ENCODE assay signal across 22 cellular contexts in the genomic region with DNA sequence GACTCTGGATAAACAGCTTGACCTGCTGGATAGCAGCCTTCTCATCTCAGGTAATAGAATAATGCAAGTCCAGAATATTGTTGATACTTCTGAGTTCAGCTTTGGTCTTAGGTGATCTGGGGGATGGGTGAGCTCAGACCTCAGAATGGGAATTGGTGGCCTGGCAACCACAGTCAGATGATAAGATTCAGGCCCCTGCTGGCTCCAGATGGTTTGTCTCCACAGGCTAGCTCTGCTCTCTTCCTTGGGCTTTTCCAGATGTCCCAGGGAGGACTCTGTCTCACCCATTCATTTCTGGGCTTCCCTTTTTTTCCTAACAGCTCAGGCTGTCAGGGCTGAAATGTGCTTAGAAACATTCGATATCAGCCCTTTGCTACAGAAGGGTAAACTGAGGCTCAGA. TPM values are rescaled to one million over a fixed set of nuclear protein-coding genes. Genes with fewer than 3 reads are reported as not detected.
"Had no signal": no experiment of that assay in that cellular context is flagged by ENCODE, and none has a peak within 500 bp of the region (broad histone marks: within the 10 kb centered on the region; RNA-seq: fewer than 3 reads in every experiment).

No MANE protein-coding gene starts in this region.

- H3K4me1 ChIP-seq: SJSA1 had no signal

- H3K36me3 ChIP-seq: SJSA1 had no signal

- H3K9ac ChIP-seq: KMS-11 had no signal

- H3K27me3 ChIP-seq: SJSA1 had no signal

- H3K4me3 ChIP-seq: K562, SJSA1, SK-N-MC had no signal

- H3K4me2 ChIP-seq: KMS-11 had no signal

- H3K27ac ChIP-seq: HL-60, KMS-11, SJSA1, SK-N-MC had no signal

- DNase-seq: Kasumi-1, MV-4-11, NCI-H1048, NCI-H1105, NCI-H1417, NCI-H1436 treated with DMSO at 0.1 percent for 48 hours, NCI-H1694, NCI-H187 treated with DMSO at 0.1 percent for 48 hours, NCI-H2029 treated with DMSO at 0.1 percent for 48 hours, NCI-H2227 treated with DMSO at 0.1 percent for 48 hours, NCI-H524, NCI-H526 treated with DMSO at 0.1 percent for 48 hours, NCI-H774, Right ventricle myocardium superior, RPMI8226, SIG-M5 had no signal

RNA-seq across cellular contexts. Expression of a gene that starts 17.6 kb away (rescaled TPM):
- total RNA-seq: K562, NCI-H460, Right ventricle myocardium superior, SJSA1 had no signal
- polyA plus RNA-seq: K562 had no signal
